Comparison of ENCODE assay signal across 18 cellular contexts in the genomic region with DNA sequence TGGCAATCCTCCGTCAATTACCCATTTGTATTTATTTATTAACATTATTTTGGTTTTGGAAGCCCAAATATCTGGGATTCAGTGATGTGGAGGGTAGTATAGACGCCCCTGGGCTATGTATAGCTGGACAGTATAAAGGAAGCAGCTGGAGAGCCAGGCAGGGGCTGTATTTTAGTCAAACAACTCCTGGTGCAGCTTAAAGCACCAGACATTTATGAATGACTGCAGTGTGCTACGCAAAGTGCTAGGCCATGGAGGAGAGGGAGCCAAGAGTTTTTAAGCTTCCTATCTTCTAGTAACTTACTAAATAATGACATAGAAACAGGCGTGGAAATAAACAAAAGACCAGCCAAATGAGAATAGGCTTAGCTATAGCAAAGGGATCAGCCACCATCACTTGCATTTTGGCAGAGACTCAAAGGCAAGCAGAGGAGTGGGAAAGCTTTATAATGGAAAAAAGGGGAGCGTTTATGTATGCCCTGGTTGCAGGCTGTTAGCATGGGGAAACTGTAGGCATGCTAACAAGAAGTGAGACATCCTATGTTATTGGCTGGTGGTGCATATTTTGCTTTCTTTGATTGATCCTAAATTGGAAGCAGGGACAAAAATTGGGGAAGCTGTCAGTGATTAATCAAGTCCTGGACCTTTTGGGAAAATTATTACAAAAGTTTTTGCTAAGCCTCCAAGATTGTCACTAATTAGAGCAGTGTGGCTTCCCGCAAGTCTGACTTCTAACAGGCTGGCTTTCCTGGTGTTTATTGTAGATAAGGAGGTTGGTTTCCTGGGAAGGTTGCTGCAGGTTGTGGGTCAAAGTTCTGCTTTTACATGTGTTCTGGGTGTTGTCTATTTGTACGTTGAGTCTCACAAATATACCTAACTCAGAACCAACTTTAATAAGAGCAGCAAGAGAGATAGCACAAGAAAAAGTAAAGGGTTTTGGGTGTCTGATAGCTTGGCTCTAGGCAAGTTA. TPM values are rescaled to one million over a fixed set of nuclear protein-coding genes. Genes with fewer than 3 reads are reported as not detected.
DNase-seq lines count a peak whose midpoint lies in the region; ATAC-seq and TF ChIP-seq lines count a peak whose summit lies in the region.
"Had no signal": no experiment of that assay in that cellular context is flagged by ENCODE, and none has a peak within 500 bp of the region (broad histone marks: within the 10 kb centered on the region; RNA-seq: fewer than 3 reads in every experiment).

No MANE protein-coding gene starts in this region.

- H3K4me2 ChIP-seq in GM23338, result peak overlapping the region; percentile 5; the same call in 1 of the 2 replicates

- WGBS in gastroesophageal sphincter (ENCODE audit: low coverage in 1 of 2), 2 donors, result 28 to 32% methylated on average over 7 of the region's 7 CpGs

- H3K4me3 Mint-ChIP-seq in GM23338 (no peak overlapping the region), nephron (no peak overlapping the region)
- H3K4me3 Mint-ChIP-seq: CD8-positive, alpha-beta T cell; T-helper 2 cell treated with Interferon-gamma antibody and Interleukin-4, amounts not matched to agents 5 μg/mL and 100 μg/mL, for 36 hours had no signal

- H4K20me1 ChIP-seq in GM23338 (replicated peaks; ENCODE audit: insufficient read depth), result no peaks in the 10 kb centered on the region

- H3K9me2 ChIP-seq in GM23338 (ENCODE audit: insufficient read depth), result peaks cover 9% of the 10 kb centered on the region

- no peak overlapping the region for H3K4me3 ChIP-seq in GM23338
- no peak overlapping the region for H3K4me3 ChIP-seq in NT2/D1 (ENCODE audit: insufficient read length, low read depth)
- no peak overlapping the region for H3K4me3 ChIP-seq in gastroesophageal sphincter
- H3K4me3 ChIP-seq: right atrium auricular region, tibial artery had no signal

- H3K27ac Mint-ChIP-seq in GM23338 (peak overlapping the region; percentile 78), nephron (peak overlapping the region in 2 of 3 experiments; percentile 26 to 78)
- H3K27ac Mint-ChIP-seq: activated naive CD4-positive, alpha-beta T cell treated with anti-CD3 and anti-CD28 coated beads, Interleukin-2, amount 50 U/mL, for 72 hours; CD8-positive, alpha-beta T cell; T-helper 2 cell treated with Interferon-gamma antibody and Interleukin-4, amounts not matched to agents 5 μg/mL and 100 μg/mL, for 36 hours had no signal

- H3K4me1 ChIP-seq in GM23338 (ENCODE audit: insufficient read depth), result peaks cover 10% of the 10 kb centered on the region
- H3K4me1 ChIP-seq in NT2/D1 (ENCODE audit: insufficient read depth, insufficient read length), result peaks cover 4% of the 10 kb centered on the region
- H3K4me1 ChIP-seq in gastroesophageal sphincter, result no peaks in the 10 kb centered on the region
- H3K4me1 ChIP-seq: right atrium auricular region, tibial artery had no signal

- H3K27me3 ChIP-seq in GM23338 (ENCODE audit: insufficient read depth) (no peaks in the 10 kb centered on the region), NT2/D1 (ENCODE audit: insufficient read depth, insufficient read length) (no peaks in the 10 kb centered on the region), gastroesophageal sphincter (no peaks in the 10 kb centered on the region)
- H3K27me3 ChIP-seq: right atrium auricular region, tibial artery had no signal

- no peaks in the 10 kb centered on the region for H3F3A ChIP-seq in GM23338 (replicated peaks; ENCODE audit: low read depth)

- no peak overlapping the region for H3K9ac ChIP-seq in NT2/D1 (ENCODE audit: insufficient read length, low read depth)

- ATAC-seq in GM23338 (peak; percentile 91), gastroesophageal sphincter (peak; percentile 43)
- ATAC-seq in activated CD4-positive, CD25-positive, alpha-beta regulatory T cell treated with anti-CD3 and anti-CD28 coated beads, Interleukin-2, amount 50 U/mL, for 24 hours, result no peak
- ATAC-seq: activated naive CD4-positive, alpha-beta T cell treated with anti-CD3 and anti-CD28 coated beads, Interleukin-2, amount 50 U/mL, for 72 hours; CD8-positive, alpha-beta T cell had no signal

- H3K36me3 Mint-ChIP-seq in GM23338 (ENCODE audit: low read depth), result no peaks in the 10 kb centered on the region
- H3K36me3 Mint-ChIP-seq in nephron (ENCODE audit: low read depth), result no peaks in the 10 kb centered on the region
- H3K36me3 Mint-ChIP-seq: activated naive CD4-positive, alpha-beta T cell treated with anti-CD3 and anti-CD28 coated beads, Interleukin-2, amount 50 U/mL, for 72 hours; CD8-positive, alpha-beta T cell had no signal

- H3K9me3 ChIP-seq in NT2/D1 (ENCODE audit: insufficient read depth, low read length), result no peaks in the 10 kb centered on the region
- no peaks in the 10 kb centered on the region for H3K9me3 ChIP-seq in gastroesophageal sphincter
- H3K9me3 ChIP-seq: right atrium auricular region, tibial artery had no signal

- H3K4me1 Mint-ChIP-seq in GM23338, result peaks cover 17% of the 10 kb centered on the region
- H3K4me1 Mint-ChIP-seq in nephron, result peaks cover 8% of the 10 kb centered on the region

- no peak overlapping the region for H2AFZ ChIP-seq in GM23338

- no peaks in the 10 kb centered on the region for H3K36me3 ChIP-seq in GM23338 (ENCODE audit: insufficient read depth)
- H3K36me3 ChIP-seq in NT2/D1 (ENCODE audit: insufficient read depth, insufficient read length, low read length), result no peaks in the 10 kb centered on the region
- no peaks in the 10 kb centered on the region for H3K36me3 ChIP-seq in gastroesophageal sphincter
- H3K36me3 ChIP-seq: right atrium auricular region, tibial artery had no signal

- TF ChIP-seq POLR2A in gastroesophageal sphincter (IDR thresholded peaks at IDR 0.05), result no peak

- TF ChIP-seq EP300 in gastroesophageal sphincter (IDR thresholded peaks at IDR 0.05), result no peak

- H3K27me3 Mint-ChIP-seq in GM23338 (ENCODE audit: insufficient read depth, low read depth, poor library complexity) (no peaks in the 10 kb centered on the region), nephron (ENCODE audit: low read depth) (no peaks in the 10 kb centered on the region)

- DNase-seq in GM23338 (ENCODE audit: low spot score) (peak; percentile 37), NT2/D1 (ENCODE audit: low read depth, low spot score) (peak; percentile 3), DMS79 treated with DMSO at 0.1 percent for 48 hours (lab: John Stamatoyannopoulos, UW) (no peak), NCI-H1694 (lab: John Stamatoyannopoulos, UW) (no peak), GM13976 (ENCODE audit: low spot score) (no peak)
- DNase-seq: activated CD4-positive, alpha-beta T cell treated with anti-CD3 and anti-CD28 coated beads for 1 hour; CD8-positive, alpha-beta T cell; NCI-H2107; nucleus accumbens; stimulated activated naive CD4-positive, alpha-beta T cell; tibial artery had no signal

- H3K27ac ChIP-seq in GM23338 (ENCODE audit: low read depth) (no peak overlapping the region), gastroesophageal sphincter (no peak overlapping the region)
- H3K27ac ChIP-seq: right atrium auricular region, tibial artery had no signal

- no peaks in the 10 kb centered on the region for H3K9me3 Mint-ChIP-seq in GM23338
- H3K9me3 Mint-ChIP-seq in nephron, result no peaks in the 10 kb centered on the region
- H3K9me3 Mint-ChIP-seq: activated naive CD4-positive, alpha-beta T cell treated with anti-CD3 and anti-CD28 coated beads, Interleukin-2, amount 50 U/mL, for 72 hours; CD8-positive, alpha-beta T cell; T-helper 2 cell treated with Interferon-gamma antibody and Interleukin-4, amounts not matched to agents 5 μg/mL and 100 μg/mL, for 36 hours had no signal

- TF ChIP-seq CTCF in GM23338 (conservative IDR thresholded peaks at IDR 0.05; ENCODE audit: low read depth in 2 of 2), result no peak
- no peak for TF ChIP-seq CTCF in gastroesophageal sphincter (IDR thresholded peaks at IDR 0.05)
- no peak for TF ChIP-seq CTCF in nephron (IDR thresholded peaks at IDR 0.05; ENCODE audit: unreplicated experiment in 3 of 3)
- no peak for TF ChIP-seq CTCF in GM13976 (IDR thresholded peaks at IDR 0.05; ENCODE audit: borderline replicate concordance, control extremely low read depth, extremely low read depth, insufficient read depth, missing control alignments)

- in situ Hi-C loops in GM13976 (cut with MboI; ENCODE audit: low sequenced_read_pairs, unreplicated experiment), result no loop called here

- no peaks in the 10 kb centered on the region for H3K79me2 ChIP-seq in GM23338 (replicated peaks; ENCODE audit: insufficient read depth)

TF ChIP-seq in GM23338, 12 proteins besides CTCF, POLR2A, EP300 and RAD21 (continues in another document):
- TF ChIP-seq POLR2AphosphoS5 (IDR thresholded peaks at IDR 0.05; ENCODE audit: low read depth) (no peak), CREB1 (CRISPR knock-in tag; IDR thresholded peaks at IDR 0.05; ENCODE audit: low read depth) (no peak), ZNF114 (CRISPR knock-in tag; IDR thresholded peaks at IDR 0.05) (no peak), ZNF331 (CRISPR knock-in tag; IDR thresholded peaks at IDR 0.05; ENCODE audit: low read depth) (no peak), STAT1 (IDR thresholded peaks at IDR 0.05; ENCODE audit: unreplicated experiment) (no peak)
- TF ChIP-seq, protein P1, sequence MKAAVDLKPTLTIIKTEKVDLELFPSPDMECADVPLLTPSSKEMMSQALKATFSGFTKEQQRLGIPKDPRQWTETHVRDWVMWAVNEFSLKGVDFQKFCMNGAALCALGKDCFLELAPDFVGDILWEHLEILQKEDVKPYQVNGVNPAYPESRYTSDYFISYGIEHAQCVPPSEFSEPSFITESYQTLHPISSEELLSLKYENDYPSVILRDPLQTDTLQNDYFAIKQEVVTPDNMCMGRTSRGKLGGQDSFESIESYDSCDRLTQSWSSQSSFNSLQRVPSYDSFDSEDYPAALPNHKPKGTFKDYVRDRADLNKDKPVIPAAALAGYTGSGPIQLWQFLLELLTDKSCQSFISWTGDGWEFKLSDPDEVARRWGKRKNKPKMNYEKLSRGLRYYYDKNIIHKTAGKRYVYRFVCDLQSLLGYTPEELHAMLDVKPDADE (IDR thresholded peaks at IDR 0.05), result no peak

RNA-seq across cellular contexts. Expression of a gene that starts 46.6 kb away (rescaled TPM):
- total RNA-seq in GM23338 (2014; rRNA removed; shearing (Covaris generic)), result 11.7 and 15.0 TPM in 2 replicates
- 27.6 and 30.6 TPM in 2 replicates for polyA plus RNA-seq in GM23338 (2016; fragmentation: Nextera tagmentation; extraction: Ambion mirVana)
- 1 to 10 TPM in 3 of 4 donors, under 1 TPM in 1; 0.16 to 3.5 (median 2.1) TPM for total RNA-seq in gastroesophageal sphincter
- total RNA-seq: activated CD8-positive, alpha-beta memory T cell treated with anti-CD3 and anti-CD28 coated beads for 36 hours; activated naive CD4-positive, alpha-beta T cell treated with anti-CD3 and anti-CD28 coated beads, Interleukin-2, amount 50 U/mL, for 72 hours; CD8-positive, alpha-beta T cell had no signal

Comparison
In these comparisons a context has a peak if more than half of its experiments do, and no peak if none do; other contexts are left out.
1. ATAC-seq: peak in GM23338 (single experiment) and gastroesophageal sphincter (single experiment); none in activated CD4-positive, CD25-positive, alpha-beta regulatory T cell treated with anti-CD3 and anti-CD28 coated beads, Interleukin-2, amount 50 U/mL, for 24 hours (0 of 2).
2. DNase-seq: peak in GM23338 (single experiment) and NT2/D1 (single experiment); none in DMS79 treated with DMSO at 0.1 percent for 48 hours (single experiment), NCI-H1694 (single experiment) and GM13976 (single experiment).